17 cellular contexts compared by ENCODE assay signal in the genomic region with DNA sequence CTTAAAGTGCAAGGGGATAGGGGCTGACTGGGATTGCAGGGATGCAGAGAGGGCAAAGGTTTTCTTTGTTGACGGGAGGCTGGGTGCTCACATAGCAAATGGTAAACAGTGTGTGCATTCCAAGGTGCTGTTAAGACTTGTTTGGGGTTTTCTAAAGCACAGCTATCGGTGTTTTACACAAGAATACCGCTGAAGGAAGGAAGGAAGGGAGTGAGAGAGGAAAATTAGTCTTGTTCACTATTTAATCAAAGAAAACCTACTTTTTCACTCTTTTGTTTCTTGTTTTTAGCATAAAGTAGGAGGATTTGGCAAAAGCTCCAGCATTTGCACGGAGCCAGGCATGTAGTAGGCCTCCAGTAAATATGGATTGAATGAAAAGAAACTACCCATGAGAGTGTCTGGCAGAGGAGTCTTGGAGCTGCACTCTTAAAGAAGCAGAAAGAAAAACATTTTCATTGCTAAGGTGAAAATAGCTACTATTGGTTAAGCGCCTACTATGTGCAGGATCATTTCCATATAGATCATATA.
A peak's percentile ranks its signal among the peaks of the same experiment; 100 is the strongest.
DNase-seq lines count a peak whose midpoint lies in the region; ATAC-seq, FAIRE-seq and TF ChIP-seq lines count a peak whose summit lies in the region.
"Had no signal": no experiment of that assay in that cellular context is flagged by ENCODE, and none has a peak within 500 bp of the region (broad histone marks: within the 10 kb centered on the region; RNA-seq: fewer than 3 reads in every experiment).

No MANE protein-coding gene starts in this region.

- H3K9ac ChIP-seq in NT2/D1 (ENCODE audit: insufficient read length, low read depth) (peak overlapping the region; percentile 74), keratinocyte (ENCODE audit: control insufficient read depth, extremely low read depth, insufficient read depth, low read length) (peak overlapping the region; percentile 52)

- no peaks in the 10 kb centered on the region for H4K20me1 ChIP-seq in keratinocyte (ENCODE audit: control insufficient read depth, extremely low read depth, insufficient read depth, low read length)

- dilution Hi-C loops in keratinocyte (cut with MboI; ENCODE audit: extremely low pct_ligation_motif_present, low sequenced_read_pairs), result no loop called here

- H3K9me1 ChIP-seq in keratinocyte (ENCODE audit: control insufficient read depth, extremely low read depth, insufficient read depth, low read length), result no peaks in the 10 kb centered on the region

- no peaks in the 10 kb centered on the region for H3K79me2 ChIP-seq in keratinocyte (ENCODE audit: control insufficient read depth, insufficient read depth, low read length)

- H3K36me3 ChIP-seq in NT2/D1 (ENCODE audit: insufficient read depth, insufficient read length, low read length), result no peaks in the 10 kb centered on the region
- H3K36me3 ChIP-seq in keratinocyte (ENCODE audit: control insufficient read depth in 2 of 2, extremely low read depth in 1 of 2, insufficient read depth in 2 of 2, low read length in 2 of 2), result no peaks in the 10 kb centered on the region

- H3K4me1 ChIP-seq in NT2/D1 (ENCODE audit: insufficient read depth, insufficient read length), result no peaks in the 10 kb centered on the region
- H3K4me1 ChIP-seq in keratinocyte (ENCODE audit: control insufficient read depth, extremely low read depth, insufficient read depth, low read length), result peaks cover 38% of the 10 kb centered on the region

- DNase-seq in AG04450 (ENCODE audit: low read depth, low spot score) (no peak), NT2/D1 (ENCODE audit: low read depth, low spot score) (peak; percentile 70), epithelial cell of prostate (ENCODE audit: low read depth, low spot score) (peak; percentile 43), keratinocyte (ENCODE audit: low read depth, low spot score) (peak; percentile 13), DMS53 (lab: John Stamatoyannopoulos, UW) (no peak), hepatic stellate cell (ENCODE audit: low spot score) (no peak)
- DNase-seq: activated effector memory CD4-positive, alpha-beta T cell treated with anti-CD3 and anti-CD28 coated beads, Interleukin-2, amount 50 U/mL, for 16 hours; CD8-positive, alpha-beta memory T cell; effector CD4-positive, alpha-beta T cell; NCI-H1417 treated with DMSO at 0.1 percent for 48 hours; small intestine; stimulated activated naive CD8-positive, alpha-beta T cell treated with anti-CD3 and anti-CD28 coated beads, Interleukin-15, amount 100 ng/mL, for 72 hours had no signal

- no peak for FAIRE-seq in keratinocyte (lab: Jason Lieb, UNC)
- FAIRE-seq: A549, GM19239, small intestine had no signal

- CTCF ChIA-PET in AG04450 (lab: Charles Lee), result interaction anchor here (0.8 to 1.6 kb wide), 5 partner anchors 13 to 757 kb away, joined by 3 to 7 read pairs (median 5); no protein-coding TSS in a partner anchor

- H3K9me3 ChIP-seq in AG04450 (ENCODE audit: control insufficient read depth, insufficient read depth, low read length), result no peaks in the 10 kb centered on the region; the same call in 1 of the 2 replicates
- H3K9me3 ChIP-seq in NT2/D1 (ENCODE audit: insufficient read depth, low read length), result no peaks in the 10 kb centered on the region
- no peaks in the 10 kb centered on the region for H3K9me3 ChIP-seq in keratinocyte (ENCODE audit: control insufficient read depth, low read depth, low read length)
- H3K9me3 ChIP-seq: A549 had no signal

- H3K4me3 ChIP-seq in AG04450 (ENCODE audit: low read depth, low read length), result no peak overlapping the region
- peak overlapping the region; percentile 43 for H3K4me3 ChIP-seq in NT2/D1 (ENCODE audit: insufficient read length, low read depth)
- peak overlapping the region in 2 of 3 experiments; percentile 40 to 43 for H3K4me3 ChIP-seq in keratinocyte (ENCODE audit: control insufficient read depth in 2 of 3, extremely low read depth in 1 of 3, insufficient read depth in 2 of 3, low read depth in 1 of 3, low read length in 3 of 3)
- H3K4me3 ChIP-seq: A549, SK-N-MC had no signal

- H3K27me3 ChIP-seq in AG04450 (ENCODE audit: control insufficient read depth, insufficient read depth, low read length), result no peaks in the 10 kb centered on the region
- no peaks in the 10 kb centered on the region for H3K27me3 ChIP-seq in NT2/D1 (ENCODE audit: insufficient read depth, insufficient read length)
- no peaks in the 10 kb centered on the region for H3K27me3 ChIP-seq in keratinocyte (ENCODE audit: control insufficient read depth, extremely low read depth, insufficient read depth, low read length)

- POLR2A ChIA-PET in AG04450 (lab: Yijun Ruan, JAX), result interaction anchor here (0.8 kb wide), 1 partner anchor 64 kb away, joined by 3 read pairs; no protein-coding TSS in a partner anchor

- peak overlapping the region; percentile 79 for H3K4me2 ChIP-seq in keratinocyte (ENCODE audit: control insufficient read depth, extremely low read depth, insufficient read depth, low read depth, low read length)
- H3K4me2 ChIP-seq: A549 had no signal

- peak overlapping the region; percentile 97 for H3K27ac ChIP-seq in AG04450 (ENCODE audit: low read depth, low read length)
- peak overlapping the region; percentile 81 for H3K27ac ChIP-seq in epithelial cell of prostate
- peak overlapping the region; percentile 74 for H3K27ac ChIP-seq in keratinocyte (ENCODE audit: control insufficient read depth, insufficient read depth, low read length)
- H3K27ac ChIP-seq: A549, SK-N-MC had no signal

- TF ChIP-seq CTCF in AG04450 (IDR thresholded peaks at IDR 0.05; ENCODE audit: low read depth, low read length) (no peak), keratinocyte (optimal IDR thresholded peaks at IDR 0.05 in 1 of 3, IDR thresholded peaks at IDR 0.05 in 1 of 3, conservative IDR thresholded peaks at IDR 0.05 in 1 of 3; ENCODE audit: extremely low read depth in 1 of 3, insufficient read depth in 2 of 3, low read length in 3 of 3) (no peak)

- ATAC-seq in GM19455 (IDR thresholded peaks at IDR 0.05; ENCODE audit: unreplicated experiment) (no peak), GM18870 (IDR thresholded peaks at IDR 0.05; ENCODE audit: unreplicated experiment) (no peak)
- ATAC-seq: A549; stimulated activated naive CD8-positive, alpha-beta T cell treated with anti-CD3 and anti-CD28 coated beads, Interleukin-15, amount 100 ng/mL, for 72 hours had no signal

- H2AFZ ChIP-seq in keratinocyte (ENCODE audit: control insufficient read depth, low read length), result peak overlapping the region; percentile 86

Comparison
In these comparisons a context has a peak if more than half of its experiments do, and no peak if none do; other contexts are left out.
1. DNase-seq: peak in NT2/D1 (single experiment), epithelial cell of prostate (single experiment) and keratinocyte (single experiment); none in AG04450 (single experiment), DMS53 (single experiment) and hepatic stellate cell (single experiment).
2. Peak in every context shown above with its lines, with median percentiles within 50 percentile points of each other: H3K27ac ChIP-seq.